Comparison of ENCODE assay signal across 1 cellular context in genomic region chr9:97554566-97555075, GRCh38.
TF ChIP-seq lines count a peak whose summit lies in the region.

No MANE protein-coding gene starts in this region.

TF ChIP-seq in GM23338, 12 proteins besides CTCF, POLR2A, EP300 and RAD21:
- TF ChIP-seq REST (IDR thresholded peaks at IDR 0.05; ENCODE audit: unreplicated experiment) (no peak), ZNF114 (CRISPR knock-in tag; IDR thresholded peaks at IDR 0.05) (no peak), EZH2phosphoT487 (IDR thresholded peaks at IDR 0.05; ENCODE audit: unreplicated experiment) (no peak), NANOG (IDR thresholded peaks at IDR 0.05; ENCODE audit: borderline replicate concordance) (no peak), STAT1 (IDR thresholded peaks at IDR 0.05; ENCODE audit: unreplicated experiment) (no peak), JUNB (IDR thresholded peaks at IDR 0.05; ENCODE audit: unreplicated experiment) (no peak), POLR2AphosphoS5 (IDR thresholded peaks at IDR 0.05; ENCODE audit: low read depth) (no peak), CREB1 (CRISPR knock-in tag; IDR thresholded peaks at IDR 0.05; ENCODE audit: low read depth) (no peak), EZH2 (IDR thresholded peaks at IDR 0.05; ENCODE audit: low read depth, unreplicated experiment) (no peak), ETS1 (IDR thresholded peaks at IDR 0.05) (no peak), ZNF331 (CRISPR knock-in tag; IDR thresholded peaks at IDR 0.05; ENCODE audit: low read depth) (no peak)
- TF ChIP-seq, protein P1, sequence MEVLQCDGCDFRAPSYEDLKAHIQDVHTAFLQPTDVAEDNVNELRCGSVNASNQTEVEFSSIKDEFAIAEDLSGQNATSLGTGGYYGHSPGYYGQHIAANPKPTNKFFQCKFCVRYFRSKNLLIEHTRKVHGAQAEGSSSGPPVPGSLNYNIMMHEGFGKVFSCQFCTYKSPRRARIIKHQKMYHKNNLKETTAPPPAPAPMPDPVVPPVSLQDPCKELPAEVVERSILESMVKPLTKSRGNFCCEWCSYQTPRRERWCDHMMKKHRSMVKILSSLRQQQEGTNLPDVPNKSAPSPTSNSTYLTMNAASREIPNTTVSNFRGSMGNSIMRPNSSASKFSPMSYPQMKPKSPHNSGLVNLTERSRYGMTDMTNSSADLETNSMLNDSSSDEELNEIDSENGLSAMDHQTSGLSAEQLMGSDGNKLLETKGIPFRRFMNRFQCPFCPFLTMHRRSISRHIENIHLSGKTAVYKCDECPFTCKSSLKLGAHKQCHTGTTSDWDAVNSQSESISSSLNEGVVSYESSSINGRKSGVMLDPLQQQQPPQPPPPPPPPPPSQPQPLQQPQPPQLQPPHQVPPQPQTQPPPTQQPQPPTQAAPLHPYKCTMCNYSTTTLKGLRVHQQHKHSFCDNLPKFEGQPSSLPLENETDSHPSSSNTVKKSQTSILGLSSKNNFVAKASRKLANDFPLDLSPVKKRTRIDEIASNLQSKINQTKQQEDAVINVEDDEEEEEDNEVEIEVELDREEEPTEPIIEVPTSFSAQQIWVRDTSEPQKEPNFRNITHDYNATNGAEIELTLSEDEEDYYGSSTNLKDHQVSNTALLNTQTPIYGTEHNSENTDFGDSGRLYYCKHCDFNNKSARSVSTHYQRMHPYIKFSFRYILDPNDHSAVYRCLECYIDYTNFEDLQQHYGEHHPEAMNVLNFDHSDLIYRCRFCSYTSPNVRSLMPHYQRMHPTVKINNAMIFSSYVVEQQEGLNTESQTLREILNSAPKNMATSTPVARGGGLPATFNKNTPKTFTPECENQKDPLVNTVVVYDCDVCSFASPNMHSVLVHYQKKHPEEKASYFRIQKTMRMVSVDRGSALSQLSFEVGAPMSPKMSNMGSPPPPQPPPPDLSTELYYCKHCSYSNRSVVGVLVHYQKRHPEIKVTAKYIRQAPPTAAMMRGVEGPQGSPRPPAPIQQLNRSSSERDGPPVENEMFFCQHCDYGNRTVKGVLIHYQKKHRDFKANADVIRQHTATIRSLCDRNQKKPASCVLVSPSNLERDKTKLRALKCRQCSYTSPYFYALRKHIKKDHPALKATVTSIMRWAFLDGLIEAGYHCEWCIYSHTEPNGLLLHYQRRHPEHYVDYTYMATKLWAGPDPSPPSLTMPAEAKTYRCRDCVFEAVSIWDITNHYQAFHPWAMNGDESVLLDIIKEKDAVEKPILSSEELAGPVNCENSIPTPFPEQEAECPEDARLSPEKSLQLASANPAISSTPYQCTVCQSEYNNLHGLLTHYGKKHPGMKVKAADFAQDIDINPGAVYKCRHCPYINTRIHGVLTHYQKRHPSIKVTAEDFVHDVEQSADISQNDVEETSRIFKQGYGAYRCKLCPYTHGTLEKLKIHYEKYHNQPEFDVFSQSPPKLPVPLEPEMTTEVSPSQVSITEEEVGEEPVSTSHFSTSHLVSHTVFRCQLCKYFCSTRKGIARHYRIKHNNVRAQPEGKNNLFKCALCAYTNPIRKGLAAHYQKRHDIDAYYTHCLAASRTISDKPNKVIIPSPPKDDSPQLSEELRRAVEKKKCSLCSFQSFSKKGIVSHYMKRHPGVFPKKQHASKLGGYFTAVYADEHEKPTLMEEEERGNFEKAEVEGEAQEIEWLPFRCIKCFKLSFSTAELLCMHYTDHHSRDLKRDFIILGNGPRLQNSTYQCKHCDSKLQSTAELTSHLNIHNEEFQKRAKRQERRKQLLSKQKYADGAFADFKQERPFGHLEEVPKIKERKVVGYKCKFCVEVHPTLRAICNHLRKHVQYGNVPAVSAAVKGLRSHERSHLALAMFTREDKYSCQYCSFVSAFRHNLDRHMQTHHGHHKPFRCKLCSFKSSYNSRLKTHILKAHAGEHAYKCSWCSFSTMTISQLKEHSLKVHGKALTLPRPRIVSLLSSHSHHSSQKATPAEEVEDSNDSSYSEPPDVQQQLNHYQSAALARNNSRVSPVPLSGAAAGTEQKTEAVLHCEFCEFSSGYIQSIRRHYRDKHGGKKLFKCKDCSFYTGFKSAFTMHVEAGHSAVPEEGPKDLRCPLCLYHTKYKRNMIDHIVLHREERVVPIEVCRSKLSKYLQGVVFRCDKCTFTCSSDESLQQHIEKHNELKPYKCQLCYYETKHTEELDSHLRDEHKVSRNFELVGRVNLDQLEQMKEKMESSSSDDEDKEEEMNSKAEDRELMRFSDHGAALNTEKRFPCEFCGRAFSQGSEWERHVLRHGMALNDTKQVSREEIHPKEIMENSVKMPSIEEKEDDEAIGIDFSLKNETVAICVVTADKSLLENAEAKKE (CRISPR knock-in tag; IDR thresholded peaks at IDR 0.05) = no peak
